27 cellular contexts compared by ENCODE assay signal in the genomic region with DNA sequence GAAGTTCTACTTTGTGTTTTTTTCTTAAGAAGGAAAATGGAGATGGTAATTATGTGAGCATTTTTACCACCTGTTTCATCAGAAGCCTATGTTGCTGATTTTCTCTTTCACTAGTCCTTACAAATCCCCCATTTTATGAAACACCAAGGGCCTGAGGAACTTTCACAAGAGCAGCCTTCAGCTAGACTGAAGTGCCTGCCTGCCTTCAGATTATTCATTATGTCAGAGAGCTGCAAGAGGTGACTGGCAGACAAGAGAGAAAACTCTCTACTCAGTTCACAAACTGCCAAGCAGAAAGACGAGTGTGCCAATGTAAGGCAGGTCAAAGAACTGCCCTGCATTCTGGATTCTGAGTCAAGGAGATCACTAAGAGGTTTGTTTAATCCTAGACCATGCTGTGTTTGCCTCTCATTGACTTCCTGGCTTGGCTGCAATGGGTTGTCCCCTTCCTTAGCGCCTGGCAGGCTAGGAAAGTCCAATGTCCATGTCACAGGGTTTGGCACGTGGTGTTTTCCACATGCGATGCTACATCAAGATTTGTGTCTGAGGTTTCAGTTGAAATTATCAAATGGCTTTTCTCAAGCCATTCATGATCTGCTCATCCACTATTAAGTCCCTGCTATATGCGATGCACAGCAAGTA.
DNase-seq lines count a peak whose midpoint lies in the region; ATAC-seq, FAIRE-seq and TF ChIP-seq lines count a peak whose summit lies in the region.
"Had no signal": no experiment of that assay in that cellular context is flagged by ENCODE, and none has a peak within 500 bp of the region (broad histone marks: within the 10 kb centered on the region; RNA-seq: fewer than 3 reads in every experiment).

No MANE protein-coding gene starts in this region.

- CTCF ChIA-PET in GM12878 (lab: Yijun Ruan, JAX), result interaction anchor here (0.5 to 1.4 kb wide), 6 partner anchors 9 to 205 kb away, joined by 3 to 4 read pairs (median 3); no protein-coding TSS in a partner anchor
- CTCF ChIA-PET in naive thymus-derived CD4-positive, alpha-beta T cell (lab: Charles Lee), result interaction anchor here (0.5 to 1.1 kb wide), 3 partner anchors 9 to 276 kb away, joined by 3 to 4 read pairs (median 4); no protein-coding TSS in a partner anchor

- no peak for TF ChIP-seq RAD21 in GM12878 (IDR thresholded peaks at IDR 0.05; ENCODE audit: insufficient read depth, low read depth, low read length)

- H2AFZ ChIP-seq in GM12878 (ENCODE audit: control insufficient read depth, low read depth, low read length), result no peak overlapping the region

- peak overlapping the region; percentile 45 for H3K27ac Mint-ChIP-seq in activated CD4-positive, alpha-beta T cell treated with anti-CD3 and anti-CD28 coated beads, Interleukin-2, amount 10 ng/mL, durations not matched to agents 24 days and 14 days
- peak overlapping the region in 2 of 3 donors; percentile 26 to 50 for H3K27ac Mint-ChIP-seq in IgD-negative memory B cell
- H3K27ac Mint-ChIP-seq in naive thymus-derived CD4-positive, alpha-beta T cell, result peak overlapping the region in 8 of 9 donors; percentile 33 to 89 (median 59)
- H3K27ac Mint-ChIP-seq: activated B cell treated with CpG ODN at 0.5 μM for 24 hours; stimulated activated naive CD8-positive, alpha-beta T cell treated with anti-CD3 and anti-CD28 coated beads, Interleukin-15, Interleukin-2, amounts not matched to agents 100 ng/mL and 50 ng/mL, for 24 hours had no signal

- no peak for TF ChIP-seq EP300 in GM12878 (IDR thresholded peaks at IDR 0.05; ENCODE audit: borderline replicate concordance in 1 of 2, control insufficient read depth in 1 of 2, low read depth in 2 of 2, low read length in 2 of 2)

- no peak overlapping the region for H3K4me2 ChIP-seq in GM12878 (ENCODE audit: control insufficient read depth, insufficient read depth)

- no peak for FAIRE-seq in GM12878 (lab: Jason Lieb, UNC)
- FAIRE-seq: astrocyte had no signal

- H3K9me3 Mint-ChIP-seq in activated CD4-positive, alpha-beta T cell treated with anti-CD3 and anti-CD28 coated beads, Interleukin-2, amount 10 ng/mL, durations not matched to agents 24 days and 14 days, result peaks cover 34% of the 10 kb centered on the region
- H3K9me3 Mint-ChIP-seq in IgD-negative memory B cell, result peaks cover 1 to 11% (median 4%) of the 10 kb centered on the region in 3 donors
- peaks cover 0 to 30% (median 9%) of the 10 kb centered on the region in 11 donors for H3K9me3 Mint-ChIP-seq in naive thymus-derived CD4-positive, alpha-beta T cell

- no peaks in the 10 kb centered on the region for H3K79me2 ChIP-seq in GM12878 (ENCODE audit: control insufficient read depth, insufficient read depth, low read length)

- no peak; the same call in 1 of the 2 replicates for TF ChIP-seq POLR2A in GM12878 (IDR thresholded peaks at IDR 0.05; ENCODE audit: low read depth, low read length)

- no peak overlapping the region for H3K9ac ChIP-seq in GM12878 (ENCODE audit: control insufficient read depth, insufficient read depth, low read length)

- peaks cover 0 to 11% of the 10 kb centered on the region in 2 experiments; a peak in 3 of 4 replicates for H3K36me3 ChIP-seq in GM12878 (ENCODE audit: control insufficient read depth in 2 of 2, insufficient read depth in 2 of 2, low read length in 1 of 2)
- H3K36me3 ChIP-seq in naive thymus-derived CD4-positive, alpha-beta T cell (ENCODE audit: control insufficient read depth in 2 of 3, insufficient read depth in 3 of 3, low read length in 3 of 3), result peaks cover 0 to 64% (median 5%) of the 10 kb centered on the region in 3 experiments

- in situ Hi-C loops in GM12878 (cut with MboI), result loop anchor here (25.0 kb wide), 1 partner anchor 1295 kb away; no protein-coding TSS in a partner anchor

- H3K27me3 ChIP-seq in GM12878 (replicated peaks in 1 of 2; ENCODE audit: control insufficient read depth in 2 of 2, insufficient read depth in 2 of 2, low read length in 1 of 2), result no peaks in the 10 kb centered on the region
- H3K27me3 ChIP-seq in naive thymus-derived CD4-positive, alpha-beta T cell (ENCODE audit: control insufficient read depth in 2 of 2, insufficient read depth in 2 of 2, low read length in 2 of 2), result no peaks in the 10 kb centered on the region
- H3K27me3 ChIP-seq: spleen, transverse colon had no signal

- peaks cover 2% of the 10 kb centered on the region; the same call in 1 of the 3 replicates for H3K9me3 ChIP-seq in GM12878 (replicated peaks; ENCODE audit: control insufficient read depth, insufficient read depth, low read length)
- H3K9me3 ChIP-seq in naive thymus-derived CD4-positive, alpha-beta T cell (ENCODE audit: control insufficient read depth in 2 of 3, low read length in 3 of 3), result peaks cover 0 to 6% (median 0%) of the 10 kb centered on the region in 3 experiments

- no peaks in the 10 kb centered on the region for H4K20me1 ChIP-seq in GM12878 (ENCODE audit: control insufficient read depth, insufficient read depth)

- H3K4me1 ChIP-seq in GM12878 (ENCODE audit: control insufficient read depth, insufficient read depth, low read length), result no peaks in the 10 kb centered on the region
- no peaks in the 10 kb centered on the region for H3K4me1 ChIP-seq in naive thymus-derived CD4-positive, alpha-beta T cell (ENCODE audit: control insufficient read depth in 2 of 2, insufficient read depth in 2 of 2, low read length in 2 of 2)
- H3K4me1 ChIP-seq: left ventricle myocardium inferior, spleen had no signal

- no peak overlapping the region for H3K4me3 ChIP-seq in GM12878
- no peak overlapping the region for H3K4me3 ChIP-seq in naive thymus-derived CD4-positive, alpha-beta T cell (ENCODE audit: low read length)
- H3K4me3 ChIP-seq: left ventricle myocardium inferior, spleen, transverse colon had no signal

- no peaks in the 10 kb centered on the region for H3K27me3 Mint-ChIP-seq in activated CD4-positive, alpha-beta T cell treated with anti-CD3 and anti-CD28 coated beads, Interleukin-2, amount 10 ng/mL, durations not matched to agents 24 days and 14 days
- H3K27me3 Mint-ChIP-seq in IgD-negative memory B cell, result no peaks in the 10 kb centered on the region
- H3K27me3 Mint-ChIP-seq in naive thymus-derived CD4-positive, alpha-beta T cell, result no peaks in the 10 kb centered on the region
- H3K27me3 Mint-ChIP-seq: activated B cell treated with CpG ODN at 0.5 μM for 24 hours; stimulated activated naive CD8-positive, alpha-beta T cell treated with anti-CD3 and anti-CD28 coated beads, Interleukin-15, Interleukin-2, amounts not matched to agents 100 ng/mL and 50 ng/mL, for 24 hours had no signal

- RAD21 ChIA-PET in GM12878 (lab: Charles Lee; ENCODE audit: unreplicated experiment), result no interaction called here

- intact Hi-C loops in activated CD4-positive, alpha-beta T cell treated with anti-CD3 and anti-CD28 coated beads, Interleukin-2, amount 10 ng/mL, durations not matched to agents 24 days and 14 days (cut with micrococcal nuclease), result no loop called here
- intact Hi-C loops in GM12878 (cut with micrococcal nuclease; ENCODE audit: unreplicated experiment), result no loop called here
- intact Hi-C loops in naive thymus-derived CD4-positive, alpha-beta T cell (cut with micrococcal nuclease), result no loop called here

- H3K4me1 Mint-ChIP-seq in activated CD4-positive, alpha-beta T cell treated with anti-CD3 and anti-CD28 coated beads, Interleukin-2, amount 10 ng/mL, durations not matched to agents 24 days and 14 days, result peaks cover 7% of the 10 kb centered on the region
- peaks cover 0 to 1% (median 0%) of the 10 kb centered on the region in 3 donors for H3K4me1 Mint-ChIP-seq in IgD-negative memory B cell
- H3K4me1 Mint-ChIP-seq in naive thymus-derived CD4-positive, alpha-beta T cell, result peaks cover 8 to 48% (median 22%) of the 10 kb centered on the region in 7 donors
- H3K4me1 Mint-ChIP-seq: activated B cell treated with CpG ODN at 0.5 μM for 24 hours had no signal

- H3K27ac ChIP-seq in GM12878 (ENCODE audit: control insufficient read depth, insufficient read depth), result no peak overlapping the region
- H3K27ac ChIP-seq in naive thymus-derived CD4-positive, alpha-beta T cell (ENCODE audit: low read depth, low read length), result no peak overlapping the region
- H3K27ac ChIP-seq: epithelial cell of prostate, left ventricle myocardium inferior, RWPE1, spleen, transverse colon had no signal

- no peak for TF ChIP-seq CTCF in GM12878 (IDR thresholded peaks at IDR 0.05 in 2 of 3, conservative IDR thresholded peaks at IDR 0.05 in 1 of 3; ENCODE audit: control insufficient read depth in 2 of 3, extremely low read depth in 1 of 3, insufficient read depth in 1 of 3, low read depth in 3 of 3, low read length in 3 of 3)

- H3K36me3 Mint-ChIP-seq in activated CD4-positive, alpha-beta T cell treated with anti-CD3 and anti-CD28 coated beads, Interleukin-2, amount 10 ng/mL, durations not matched to agents 24 days and 14 days (ENCODE audit: low read depth), result peaks cover 77% of the 10 kb centered on the region
- peaks cover 24% of the 10 kb centered on the region for H3K36me3 Mint-ChIP-seq in IgD-negative memory B cell
- peaks cover 33 to 84% (median 76%) of the 10 kb centered on the region in 5 donors for H3K36me3 Mint-ChIP-seq in naive thymus-derived CD4-positive, alpha-beta T cell

- SMC1A ChIA-PET in GM12878 (lab: Charles Lee; ENCODE audit: uncharacterized antibody, unreplicated experiment), result interaction anchor here (0.6 to 1.5 kb wide), 3 partner anchors 93 to 225 kb away, joined by 3 read pairs; no protein-coding TSS in a partner anchor

- peak; percentile 54 for DNase-seq in activated CD4-positive, alpha-beta T cell treated with anti-CD3 and anti-CD28 coated beads, Interleukin-2, amount 10 ng/mL, durations not matched to agents 24 days and 14 days
- DNase-seq in activated CD4-positive, alpha-beta T cell treated with anti-CD3 and anti-CD28 coated beads for 4 hours, result no peak
- DNase-seq in GM12878 (ENCODE audit: low read depth, low spot score) (no peak), NCI-H82 treated with DMSO at 0.1 percent for 48 hours (lab: John Stamatoyannopoulos, UW; ENCODE audit: unreplicated experiment) (no peak), NCI-H446 (lab: John Stamatoyannopoulos, UW) (no peak)
- no peak for DNase-seq in naive thymus-derived CD4-positive, alpha-beta T cell
- no peak for DNase-seq in activated effector memory CD4-positive, alpha-beta T cell treated with anti-CD3 and anti-CD28 coated beads, Interleukin-2, amount 50 U/mL, for 16 hours
- DNase-seq: 8988T; activated B cell treated with CpG ODN at 0.5 μM for 24 hours; activated effector memory CD4-positive, alpha-beta T cell treated with Interleukin-2 at 50 U/mL for 16 hours; cerebellar nuclear complex; DND-41; KBM-7; left ventricle myocardium inferior; midbrain; NCI-H1694; NCI-H2171 treated with DMSO at 0.1 percent for 48 hours; retina; spleen; stimulated activated CD4-positive, alpha-beta T cell treated with anti-CD3 and anti-CD28 coated beads, Interleukin-4, amount 100 ng/mL, for 4 hours; T1000; transverse colon had no signal

- BruUV-seq in GM12878 (replicated peaks; lab: Mats Ljungman, UMichigan), result no TSS peak

- ATAC-seq in GM12878, result no peak
- no peak for ATAC-seq in naive thymus-derived CD4-positive, alpha-beta T cell

- 99% methylated on average over 5 of the region's 5 CpGs for WGBS in GM12878 (ENCODE audit: insufficient coverage, insufficient replicate concordance, low lambda C conversion rate, missing lambda C conversion rate)

- H3K4me3 Mint-ChIP-seq in activated CD4-positive, alpha-beta T cell treated with anti-CD3 and anti-CD28 coated beads, Interleukin-2, amount 10 ng/mL, durations not matched to agents 24 days and 14 days, result no peak overlapping the region
- H3K4me3 Mint-ChIP-seq in IgD-negative memory B cell, result peak overlapping the region in 1 of 4 donors; percentile 33
- no peak overlapping the region for H3K4me3 Mint-ChIP-seq in naive thymus-derived CD4-positive, alpha-beta T cell
- H3K4me3 Mint-ChIP-seq: activated B cell treated with CpG ODN at 0.5 μM for 24 hours; stimulated activated naive CD8-positive, alpha-beta T cell treated with anti-CD3 and anti-CD28 coated beads, Interleukin-15, Interleukin-2, amounts not matched to agents 100 ng/mL and 50 ng/mL, for 24 hours had no signal

- POLR2A ChIA-PET in GM12878 (lab: Charles Lee), result no interaction called here
- POLR2A ChIA-PET in naive thymus-derived CD4-positive, alpha-beta T cell (lab: Charles Lee), result interaction anchor here (0.9 to 2.2 kb wide), 3 partner anchors 7 to 11 kb away, joined by 3 to 7 read pairs (median 4); no protein-coding TSS in a partner anchor
